1 cellular context compared by ENCODE assay signal in the genomic region with DNA sequence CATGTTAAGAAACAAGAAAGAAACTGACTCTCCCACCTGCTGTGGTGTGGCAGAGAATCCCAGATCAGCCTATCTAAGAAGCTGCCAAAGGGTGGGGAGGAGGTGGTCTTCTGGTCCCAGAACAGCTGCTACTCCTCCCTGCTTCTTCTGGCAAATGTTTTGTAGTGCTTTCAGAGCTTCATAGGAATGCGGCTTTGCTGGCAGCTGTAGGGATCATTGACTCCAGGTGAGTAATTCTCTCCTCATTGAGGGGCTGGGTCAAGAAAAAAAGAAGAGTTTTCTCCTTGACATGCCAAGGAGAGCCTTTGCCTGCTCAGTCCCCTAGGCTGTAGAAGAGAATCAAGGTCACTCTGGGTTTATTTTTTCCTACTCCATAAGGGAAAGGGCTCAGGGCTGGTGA.
TF ChIP-seq lines count a peak whose summit lies in the region.

No MANE protein-coding gene starts in this region.

TF ChIP-seq in WTC11, 78 proteins besides CTCF, POLR2A, EP300 and RAD21 (continued from another document):
- TF ChIP-seq, protein P1, sequence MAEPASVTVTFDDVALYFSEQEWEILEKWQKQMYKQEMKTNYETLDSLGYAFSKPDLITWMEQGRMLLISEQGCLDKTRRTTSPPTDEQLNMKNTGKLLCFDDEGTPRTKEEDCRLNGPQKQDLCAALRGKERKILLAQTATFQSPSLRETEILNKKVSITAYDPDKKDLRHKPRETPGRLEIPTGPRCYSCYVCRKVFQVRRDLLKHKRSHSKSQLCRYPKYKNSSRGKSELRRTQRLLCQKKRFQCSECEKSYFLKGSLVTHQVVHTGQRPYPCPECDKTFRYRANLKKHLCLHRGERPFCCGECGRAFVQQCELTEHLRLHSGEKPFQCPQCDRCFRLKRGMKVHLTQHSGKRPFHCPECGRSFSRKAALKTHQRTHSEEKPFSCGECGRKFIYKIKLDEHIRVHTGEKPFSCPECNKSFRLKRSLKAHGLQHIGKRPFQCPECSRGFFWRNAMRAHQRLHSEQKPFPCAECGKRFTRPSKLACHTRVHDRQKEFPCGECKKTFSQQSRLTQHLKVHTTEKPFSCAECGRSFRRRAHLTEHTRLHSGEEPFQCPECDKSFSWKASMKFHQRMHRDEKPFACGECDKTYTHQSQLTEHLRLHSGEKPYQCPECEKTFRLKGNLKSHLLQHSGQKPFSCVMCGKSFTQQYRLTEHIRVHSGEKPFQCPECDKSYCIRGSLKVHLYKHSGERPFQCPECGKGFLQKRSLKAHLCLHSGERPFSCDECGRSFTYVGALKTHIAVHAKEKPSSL (CRISPR knock-in tag; conservative IDR thresholded peaks at IDR 0.05), result no peak
- TF ChIP-seq, protein P2, sequence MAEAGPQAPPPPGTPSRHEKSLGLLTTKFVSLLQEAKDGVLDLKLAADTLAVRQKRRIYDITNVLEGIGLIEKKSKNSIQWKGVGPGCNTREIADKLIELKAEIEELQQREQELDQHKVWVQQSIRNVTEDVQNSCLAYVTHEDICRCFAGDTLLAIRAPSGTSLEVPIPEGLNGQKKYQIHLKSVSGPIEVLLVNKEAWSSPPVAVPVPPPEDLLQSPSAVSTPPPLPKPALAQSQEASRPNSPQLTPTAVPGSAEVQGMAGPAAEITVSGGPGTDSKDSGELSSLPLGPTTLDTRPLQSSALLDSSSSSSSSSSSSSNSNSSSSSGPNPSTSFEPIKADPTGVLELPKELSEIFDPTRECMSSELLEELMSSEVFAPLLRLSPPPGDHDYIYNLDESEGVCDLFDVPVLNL (CRISPR knock-in tag; IDR thresholded peaks at IDR 0.05; ENCODE audit: borderline replicate concordance, low read depth), result no peak
- TF ChIP-seq FOXP4 (CRISPR knock-in tag; IDR thresholded peaks at IDR 0.05), result no peak
- TF ChIP-seq PRRX2 (CRISPR knock-in tag; IDR thresholded peaks at IDR 0.05), result no peak
- no peak for TF ChIP-seq SMAD4 (CRISPR knock-in tag; IDR thresholded peaks at IDR 0.05)
- no peak for TF ChIP-seq ZNF423 (CRISPR knock-in tag; IDR thresholded peaks at IDR 0.05)
- TF ChIP-seq, protein P3, sequence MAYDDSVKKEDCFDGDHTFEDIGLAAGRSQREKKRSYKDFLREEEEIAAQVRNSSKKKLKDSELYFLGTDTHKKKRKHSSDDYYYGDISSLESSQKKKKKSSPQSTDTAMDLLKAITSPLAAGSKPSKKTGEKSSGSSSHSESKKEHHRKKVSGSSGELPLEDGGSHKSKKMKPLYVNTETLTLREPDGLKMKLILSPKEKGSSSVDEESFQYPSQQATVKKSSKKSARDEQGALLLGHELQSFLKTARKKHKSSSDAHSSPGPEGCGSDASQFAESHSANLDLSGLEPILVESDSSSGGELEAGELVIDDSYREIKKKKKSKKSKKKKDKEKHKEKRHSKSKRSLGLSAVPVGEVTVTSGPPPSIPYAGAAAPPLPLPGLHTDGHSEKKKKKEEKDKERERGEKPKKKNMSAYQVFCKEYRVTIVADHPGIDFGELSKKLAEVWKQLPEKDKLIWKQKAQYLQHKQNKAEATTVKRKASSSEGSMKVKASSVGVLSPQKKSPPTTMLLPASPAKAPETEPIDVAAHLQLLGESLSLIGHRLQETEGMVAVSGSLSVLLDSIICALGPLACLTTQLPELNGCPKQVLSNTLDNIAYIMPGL (CRISPR knock-in tag; IDR thresholded peaks at IDR 0.05), result no peak
- TF ChIP-seq EMX1 (CRISPR knock-in tag; IDR thresholded peaks at IDR 0.05), result no peak
